In genomic region chr22:24555160-24555495, GRCh38 we compare ENCODE assay signal across 8 cellular contexts. TPM values are rescaled to one million over a fixed set of nuclear protein-coding genes. Genes with fewer than 3 reads are reported as not detected.
DNase-seq lines count a peak whose midpoint lies in the region; TF ChIP-seq lines count a peak whose summit lies in the region.

No MANE protein-coding gene starts in this region.

- H2AFZ ChIP-seq in H9 (ENCODE audit: low read length) = no peak overlapping the region

- H3K27ac ChIP-seq in H9 (ENCODE audit: insufficient read length, low read depth, low read length) = peak overlapping the region; percentile 53
- peak overlapping the region; percentile 99 for H3K27ac ChIP-seq in stomach smooth muscle (ENCODE audit: low read length)

- no CpG with 5 or more reads among the region's 25 CpGs for WGBS in H9 (ENCODE audit: extremely low coverage, insufficient read length, low lambda C conversion rate)

- no peak overlapping the region for H3T11ph ChIP-seq in H9 (ENCODE audit: low read length)

- peaks cover 47% of the 10 kb centered on the region; the same call in 1 of the 2 replicates for H3K79me2 ChIP-seq in H9 (ENCODE audit: insufficient read depth, low read length)

- no peak overlapping the region for H2BK15ac ChIP-seq in H9 (ENCODE audit: low read depth, low read length)

- H3K18ac ChIP-seq in H9 (ENCODE audit: insufficient read length, low read depth, low read length) = no peak overlapping the region

- no peak for TF ChIP-seq CTCF in H9 (conservative IDR thresholded peaks at IDR 0.05)
- TF ChIP-seq CTCF in foreskin fibroblast (IDR thresholded peaks at IDR 0.05; ENCODE audit: low read depth, low read length) = no peak
- no peak for TF ChIP-seq CTCF in neural crest cell (conservative IDR thresholded peaks at IDR 0.05)

- H3K4me1 Mint-ChIP-seq in H9 (peaks cover 27 to 33% of the 10 kb centered on the region in 2 experiments), neural crest cell (peaks cover 50% of the 10 kb centered on the region)

- H3K56ac ChIP-seq in H9 (ENCODE audit: insufficient read length, low read depth, low read length) = no peak overlapping the region

- H3K36me3 Mint-ChIP-seq in H9 (ENCODE audit: insufficient read depth in 1 of 3, low read depth in 3 of 3) = peaks cover 29 to 39% (median 35%) of the 10 kb centered on the region in 3 experiments
- H3K36me3 Mint-ChIP-seq in neural crest cell (ENCODE audit: low read depth) = peaks cover 3% of the 10 kb centered on the region

- H2BK20ac ChIP-seq in H9 (ENCODE audit: low read depth, low read length, poor library complexity, severe bottlenecking) = no peak overlapping the region

- H4K91ac ChIP-seq in H9 (ENCODE audit: insufficient read length, low read depth, low read length) = no peak overlapping the region

- no peak overlapping the region for H3K23ac ChIP-seq in H9 (ENCODE audit: insufficient read length, low read depth, low read length)

- H3K9me3 ChIP-seq in H9 (ENCODE audit: control insufficient read depth, low read depth, low read length) = no peaks in the 10 kb centered on the region
- H3K9me3 ChIP-seq in MG63 = no peaks in the 10 kb centered on the region
- H3K9me3 ChIP-seq in stomach smooth muscle (ENCODE audit: control insufficient read depth in 2 of 2, low read length in 2 of 2) = no peaks in the 10 kb centered on the region

- peak overlapping the region; percentile 90 for H3K9ac ChIP-seq in H9 (ENCODE audit: extremely low read depth, insufficient read length, low read length)
- peak overlapping the region; percentile 92 to 94 for H3K9ac ChIP-seq in stomach smooth muscle (ENCODE audit: low read length in 2 of 2)

- no peak overlapping the region for H4K5ac ChIP-seq in H9 (ENCODE audit: insufficient read length, low read depth, low read length)

- H3K27ac Mint-ChIP-seq in H9 (peak overlapping the region; percentile 99 to 100 (median 100)), neural crest cell (ENCODE audit: unreplicated experiment) (peak overlapping the region; percentile 99)

- peak overlapping the region; percentile 96; the same call in 1 of the 2 replicates for H3K14ac ChIP-seq in H9 (ENCODE audit: insufficient read depth, low read length)

- no peak overlapping the region for H4K8ac ChIP-seq in H9 (replicated peaks; ENCODE audit: insufficient read length, low read depth, low read length)

- H3K4me3 Mint-ChIP-seq in H9 (peak overlapping the region; percentile 99), neural crest cell (peak overlapping the region; percentile 95)

- no peaks in the 10 kb centered on the region for H3K27me3 Mint-ChIP-seq in H9 (ENCODE audit: low read depth)
- H3K27me3 Mint-ChIP-seq in neural crest cell (ENCODE audit: low read depth) = no peaks in the 10 kb centered on the region

- peaks cover 2% of the 10 kb centered on the region for H4K20me1 ChIP-seq in H9 (ENCODE audit: control insufficient read depth, insufficient read depth, insufficient read length)

- peaks cover 9% of the 10 kb centered on the region for H3K79me1 ChIP-seq in H9 (ENCODE audit: insufficient read depth, low read depth, low read length, poor library complexity, severe bottlenecking)

- H3K4me3 ChIP-seq in MG63 = peak overlapping the region; percentile 89
- peak overlapping the region; percentile 89 to 100 for H3K4me3 ChIP-seq in foreskin fibroblast (ENCODE audit: low read depth in 1 of 2, low read length in 2 of 2)
- peak overlapping the region; percentile 91 to 98 for H3K4me3 ChIP-seq in stomach smooth muscle (ENCODE audit: low read length in 2 of 2)

- H3K9me3 Mint-ChIP-seq in H9 = peaks cover 2% of the 10 kb centered on the region in 2 experiments; a peak in 3 of 5 replicates
- no peaks in the 10 kb centered on the region for H3K9me3 Mint-ChIP-seq in neural crest cell

- no peak overlapping the region for H2BK5ac ChIP-seq in H9 (ENCODE audit: insufficient read length, low read length)

- H3K36me3 ChIP-seq in MG63 = peaks cover 39% of the 10 kb centered on the region
- peaks cover 15 to 24% of the 10 kb centered on the region in 2 donors for H3K36me3 ChIP-seq in stomach smooth muscle (ENCODE audit: control insufficient read depth in 2 of 2, insufficient read depth in 2 of 2, low read length in 2 of 2)

- no peak overlapping the region; the same call in 1 of the 2 replicates for H3K4ac ChIP-seq in H9 (ENCODE audit: low read depth, low read length)

- H3K27me3 ChIP-seq in H9 (ENCODE audit: insufficient read depth, low read length) (no peaks in the 10 kb centered on the region), MG63 (no peaks in the 10 kb centered on the region), stomach smooth muscle (ENCODE audit: control insufficient read depth in 1 of 2, insufficient read depth in 2 of 2, low read length in 2 of 2) (no peaks in the 10 kb centered on the region)

- H3K4me1 ChIP-seq in H9 (ENCODE audit: insufficient read depth, low read length) (peaks cover 3% of the 10 kb centered on the region), stomach smooth muscle (ENCODE audit: control insufficient read depth, insufficient read depth, low read length) (peaks cover 48% of the 10 kb centered on the region)

- H2BK120ac ChIP-seq in H9 (ENCODE audit: low read depth, low read length, poor library complexity, severe bottlenecking) = no peak overlapping the region

- H3K23me2 ChIP-seq in H9 (ENCODE audit: insufficient read length, low read depth, low read length, poor library complexity, severe bottlenecking) = peaks cover 16% of the 10 kb centered on the region

- DNase-seq in ELR (ENCODE audit: low read depth) = peak; percentile 99
- peak; percentile 99 for DNase-seq in H9
- peak; percentile 99 for DNase-seq in MG63
- DNase-seq in SIG-M5 (lab: John Stamatoyannopoulos, UW) = peak; percentile 83
- DNase-seq in activated gamma-delta T cell treated with anti-CD3 and anti-CD28 coated beads, Interleukin-2, amount 50 U/mL, for 16 hours (ENCODE audit: low read depth) = peak; percentile 100
- DNase-seq in foreskin fibroblast = peak; percentile 97 to 99
- peak; percentile 97 for DNase-seq in neural crest cell (ENCODE audit: low read depth, low spot score)

- no peak overlapping the region for H2BK12ac ChIP-seq in H9 (ENCODE audit: insufficient read length, low read depth, low read length)

- no peak overlapping the region for H2AK5ac ChIP-seq in H9 (ENCODE audit: insufficient read length, low read length)

- H3K4me2 ChIP-seq in H9 (ENCODE audit: insufficient read depth, insufficient read length, low read length) = peak overlapping the region; percentile 90

RNA-seq across cellular contexts. Expression of gene GUCD1, which starts 0.2 kb away (rescaled TPM):
- total RNA-seq in H9 (2021) (87.4 and 99.8 TPM in 2 replicates), neural crest cell (94.9 and 103 TPM in 2 replicates)
- 66.8 and 128 TPM in 2 replicates for total RNA-seq in MG63 (2014; rRNA removed; shearing (Covaris generic); ENCODE audit: low replicate concordance)

RNA-seq across cellular contexts. Expression of gene SNRPD3, which starts 0.7 kb away (rescaled TPM):
- total RNA-seq in H9 (2021) (205 and 212 TPM in 2 replicates), neural crest cell (151 and 159 TPM in 2 replicates)
- 75.1 and 110 TPM in 2 replicates for total RNA-seq in MG63 (2014; rRNA removed; shearing (Covaris generic); ENCODE audit: low replicate concordance)

RNA-seq across cellular contexts. Expression of gene LRRC75B, which starts 37.7 kb away (rescaled TPM):
- total RNA-seq in H9 (2021) = 16.4 and 18.1 TPM in 2 replicates
- total RNA-seq in MG63 (2014; rRNA removed; shearing (Covaris generic); ENCODE audit: low replicate concordance) = 5.9 TPM in 1 of 2 replicates, not detected in the other
- total RNA-seq in neural crest cell = 15.4 and 16.7 TPM in 2 replicates

RNA-seq across cellular contexts. Expression of gene GGT1, which starts 47.9 kb away (rescaled TPM):
- total RNA-seq in H9 (2021) (19.5 and 20.5 TPM in 2 replicates), neural crest cell (1.4 and 3.3 TPM in 2 replicates)
- total RNA-seq in MG63 (2014; rRNA removed; shearing (Covaris generic); ENCODE audit: low replicate concordance) = 2.2 TPM in 1 of 2 replicates, not detected in the other

RNA-seq across cellular contexts. Expression of gene UPB1, which starts 60.0 kb away (rescaled TPM):
- total RNA-seq in H9 (2021) (0.07 TPM in 1 of 2 replicates, not detected in the other), neural crest cell (0.20 TPM in 1 of 2 replicates, not detected in the other)
- not detected in 2 replicates for total RNA-seq in MG63 (2014; rRNA removed; shearing (Covaris generic); ENCODE audit: low replicate concordance)

Comparison
In these comparisons a context has a peak if more than half of its experiments do, and no peak if none do; other contexts are left out.
1. Peak in every context shown above with its lines: DNase-seq, H3K4me3 ChIP-seq and H3K27ac ChIP-seq.